In the genomic region with DNA sequence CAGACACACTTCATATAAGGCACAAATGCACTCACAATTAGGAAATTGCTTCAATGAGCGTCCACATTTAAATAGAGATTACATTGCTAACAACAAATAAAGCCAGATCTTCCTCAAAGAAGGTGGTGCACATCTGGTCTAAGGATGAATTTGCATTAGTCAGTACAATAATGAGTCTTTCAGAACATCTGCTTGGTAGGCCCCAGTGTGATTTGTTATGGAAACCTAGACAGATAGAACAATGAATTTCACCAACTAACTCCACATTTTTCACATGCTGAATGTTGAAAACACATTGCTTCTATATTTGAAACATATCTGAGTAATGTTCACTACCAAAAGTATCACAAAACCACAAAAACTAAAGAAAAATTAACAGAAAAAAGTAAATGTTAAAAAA, we compare ENCODE assay signal across 19 cellular contexts.
DNase-seq lines count a peak whose midpoint lies in the region; ATAC-seq and TF ChIP-seq lines count a peak whose summit lies in the region.
"Had no signal": no experiment of that assay in that cellular context is flagged by ENCODE, and none has a peak within 500 bp of the region (broad histone marks: within the 10 kb centered on the region; RNA-seq: fewer than 3 reads in every experiment).

No MANE protein-coding gene starts in this region.

- H3K27me3 Mint-ChIP-seq in neural progenitor cell (ENCODE audit: insufficient read depth, low read depth) = peaks cover 4% of the 10 kb centered on the region
- H3K27me3 Mint-ChIP-seq: CD4-positive, CD25-positive, alpha-beta regulatory T cell had no signal

- H3K9ac ChIP-seq in neural progenitor cell = no peak overlapping the region

- H3K4me1 ChIP-seq in neural progenitor cell (peaks cover 18% of the 10 kb centered on the region), tibial nerve (no peaks in the 10 kb centered on the region)

- H3K27me3 ChIP-seq in neural progenitor cell = no peaks in the 10 kb centered on the region
- H3K27me3 ChIP-seq in tibial nerve = no peaks in the 10 kb centered on the region

- H3K4me1 Mint-ChIP-seq in neural progenitor cell = no peaks in the 10 kb centered on the region
- H3K4me1 Mint-ChIP-seq: CD4-positive, CD25-positive, alpha-beta regulatory T cell had no signal

- H3K4me2 ChIP-seq in neural progenitor cell = no peak overlapping the region

- no peak for TF ChIP-seq EP300 in tibial nerve (IDR thresholded peaks at IDR 0.05)

- peaks cover 25% of the 10 kb centered on the region for H3F3A ChIP-seq in neural progenitor cell (ENCODE audit: low read depth)

- no peak overlapping the region for H3K4me3 Mint-ChIP-seq in neural progenitor cell
- H3K4me3 Mint-ChIP-seq: CD4-positive, CD25-positive, alpha-beta regulatory T cell had no signal

- WGBS in tibial nerve, 2 donors = 96 to 100% methylated on average over 1 of the region's 1 CpG

- no peak overlapping the region for H2AFZ ChIP-seq in neural progenitor cell (replicated peaks)

- H3K9me3 ChIP-seq in neural progenitor cell (ENCODE audit: low read depth) (no peaks in the 10 kb centered on the region), tibial nerve (no peaks in the 10 kb centered on the region)

- no peak for ATAC-seq in GM18505 (IDR thresholded peaks at IDR 0.05; ENCODE audit: unreplicated experiment)
- ATAC-seq: HCT116, K562, Panc1 had no signal

- H3K79me2 ChIP-seq in neural progenitor cell (ENCODE audit: low read depth) = peaks cover 5% of the 10 kb centered on the region

- H3K4me3 ChIP-seq in neural progenitor cell (no peak overlapping the region), tibial nerve (no peak overlapping the region)
- H3K4me3 ChIP-seq: K562 had no signal

- H3K36me3 ChIP-seq in neural progenitor cell (peaks cover 22% of the 10 kb centered on the region), tibial nerve (peaks cover 0 to 55% (median 4%) of the 10 kb centered on the region in 3 donors)

- TF ChIP-seq CTCF in neural progenitor cell (IDR thresholded peaks at IDR 0.05) (no peak), tibial nerve (IDR thresholded peaks at IDR 0.05) (no peak)

- TF ChIP-seq POLR2A in GM18505 (IDR thresholded peaks at IDR 0.05; ENCODE audit: borderline replicate concordance, extremely low read depth, insufficient read depth, insufficient read length) (no peak), tibial nerve (IDR thresholded peaks at IDR 0.05) (no peak)

- H3K9me3 Mint-ChIP-seq in neural progenitor cell = no peaks in the 10 kb centered on the region

- peaks cover 21% of the 10 kb centered on the region for H4K20me1 ChIP-seq in neural progenitor cell (ENCODE audit: low read depth)

- H3K27ac ChIP-seq in neural progenitor cell (peak overlapping the region; percentile 25), tibial nerve (no peak overlapping the region)

- peak; percentile 55 for DNase-seq in GM03348 (ENCODE audit: low spot score)
- DNase-seq in LHCN-M2 (ENCODE audit: low read depth) = peak; percentile 36
- peak; percentile 68 for DNase-seq in fibroblast of peridontal ligament (ENCODE audit: extremely low read depth)
- DNase-seq in neural progenitor cell (ENCODE audit: low spot score) = no peak
- no peak for DNase-seq in SK-N-DZ (ENCODE audit: low spot score)
- no peak for DNase-seq in tibial nerve (ENCODE audit: low spot score in 2 of 2)
- DNase-seq in kidney glomerular epithelial cell (lab: John Stamatoyannopoulos, UW) = no peak
- DNase-seq: CD4-positive, CD25-positive, alpha-beta regulatory T cell; GOT3; NCI-H1092; NCI-H1436; NCI-H187 treated with DMSO at 0.1 percent for 48 hours; NCI-H226; NCI-H524; NCI-H82 had no signal

- H3K36me3 Mint-ChIP-seq in neural progenitor cell = peaks cover 65% of the 10 kb centered on the region
- H3K36me3 Mint-ChIP-seq: CD4-positive, CD25-positive, alpha-beta regulatory T cell had no signal

- H3K27ac Mint-ChIP-seq in neural progenitor cell = no peak overlapping the region
- H3K27ac Mint-ChIP-seq: CD4-positive, CD25-positive, alpha-beta regulatory T cell had no signal

Comparison
In these comparisons a context has a peak if more than half of its experiments do, and no peak if none do; other contexts are left out.
1. DNase-seq: peak in GM03348 (single experiment), LHCN-M2 (single experiment) and fibroblast of peridontal ligament (single experiment); none in neural progenitor cell (single experiment), SK-N-DZ (single experiment), tibial nerve (0 of 2) and kidney glomerular epithelial cell (single experiment).